16 cellular contexts compared by ENCODE assay signal in genomic region chr5:565782-566445, GRCh38. TPM values are rescaled to one million over a fixed set of nuclear protein-coding genes. Genes with fewer than 3 reads are reported as not detected.
DNase-seq lines count a peak whose midpoint lies in the region; ATAC-seq, FAIRE-seq and TF ChIP-seq lines count a peak whose summit lies in the region.
"Had no signal": no experiment of that assay in that cellular context is flagged by ENCODE, and none has a peak within 500 bp of the region (broad histone marks: within the 10 kb centered on the region; RNA-seq: fewer than 3 reads in every experiment).

No MANE protein-coding gene starts in this region.

- no peaks in the 10 kb centered on the region for H4K20me1 ChIP-seq in astrocyte (ENCODE audit: insufficient read depth, low read length)

- H3K9me3 Mint-ChIP-seq in astrocyte (ENCODE audit: unreplicated experiment) = peaks cover 12% of the 10 kb centered on the region

- H3K9ac ChIP-seq in astrocyte (ENCODE audit: low read length) = no peak overlapping the region
- H3K9ac ChIP-seq in iPS-15b (ENCODE audit: low read depth, low read length) = no peak overlapping the region
- H3K9ac ChIP-seq in skeletal muscle satellite cell (ENCODE audit: low read depth, low read length) = no peak overlapping the region
- H3K9ac ChIP-seq: KMS-11 had no signal

- peaks cover 4% of the 10 kb centered on the region for H3K36me3 Mint-ChIP-seq in astrocyte (ENCODE audit: low read depth, unreplicated experiment)
- H3K36me3 Mint-ChIP-seq: activated naive CD8-positive, alpha-beta T cell; memory B cell had no signal

- H3K4me2 ChIP-seq in astrocyte (ENCODE audit: low read length) (peak overlapping the region; percentile 13), skeletal muscle satellite cell (ENCODE audit: low read length) (peak overlapping the region; percentile 40)
- H3K4me2 ChIP-seq: KMS-11 had no signal

- H3K27me3 ChIP-seq in astrocyte (ENCODE audit: insufficient read depth, low read length) (peaks cover 23% of the 10 kb centered on the region), iPS-15b (ENCODE audit: control insufficient read depth, insufficient read depth, low read length) (peaks cover 13% of the 10 kb centered on the region), skeletal muscle satellite cell (ENCODE audit: control insufficient read depth, insufficient read depth, low read length) (peaks cover 42% of the 10 kb centered on the region)

- H3K9me3 ChIP-seq in astrocyte (ENCODE audit: insufficient read depth, low read depth, low read length) = peaks cover 7% of the 10 kb centered on the region
- H3K9me3 ChIP-seq in iPS-15b (ENCODE audit: control insufficient read depth, insufficient read depth, low read length) = no peaks in the 10 kb centered on the region
- no peaks in the 10 kb centered on the region for H3K9me3 ChIP-seq in skeletal muscle satellite cell (replicated peaks; ENCODE audit: low read length)
- H3K9me3 ChIP-seq: heart left ventricle, thyroid gland had no signal

- no peak for ATAC-seq in GM21381 (IDR thresholded peaks at IDR 0.05; ENCODE audit: unreplicated experiment)
- no peak for ATAC-seq in HG02973 (IDR thresholded peaks at IDR 0.05; ENCODE audit: unreplicated experiment)
- no peak for ATAC-seq in HG03175 (IDR thresholded peaks at IDR 0.05; ENCODE audit: unreplicated experiment)
- ATAC-seq: heart left ventricle had no signal

- no peaks in the 10 kb centered on the region for H3K4me1 ChIP-seq in astrocyte (ENCODE audit: insufficient read depth, low read length)
- H3K4me1 ChIP-seq in iPS-15b (ENCODE audit: control insufficient read depth, insufficient read depth, low read length) = no peaks in the 10 kb centered on the region
- peaks cover 5% of the 10 kb centered on the region for H3K4me1 ChIP-seq in skeletal muscle satellite cell (ENCODE audit: control insufficient read depth, insufficient read depth, low read length)
- H3K4me1 ChIP-seq: heart left ventricle had no signal

- DNase-seq in DMS 273 (lab: John Stamatoyannopoulos, UW; ENCODE audit: unreplicated experiment) (peak; percentile 34), DMS 273 treated with DMSO at 0.1 percent for 48 hours (lab: John Stamatoyannopoulos, UW) (no peak), astrocyte (ENCODE audit: low read depth) (no peak)
- DNase-seq: activated CD4-positive, alpha-beta T cell treated with anti-CD3 and anti-CD28 coated beads, Interleukin-2, amount 50 U/mL, for 1 hour; NCI-H2107 had no signal

- H3K36me3 ChIP-seq in astrocyte (ENCODE audit: insufficient read depth, low read length) (no peaks in the 10 kb centered on the region), iPS-15b (ENCODE audit: control insufficient read depth, insufficient read depth, low read length) (no peaks in the 10 kb centered on the region), skeletal muscle satellite cell (ENCODE audit: insufficient read depth, low read length) (no peaks in the 10 kb centered on the region)
- H3K36me3 ChIP-seq: heart left ventricle, thyroid gland had no signal

- H3K27ac ChIP-seq in astrocyte (ENCODE audit: low read depth, low read length) = no peak overlapping the region
- H3K27ac ChIP-seq: 22Rv1, heart left ventricle, KMS-11, thyroid gland had no signal

- FAIRE-seq in astrocyte (lab: Jason Lieb, UNC) = no peak

- no peaks in the 10 kb centered on the region for H3K4me1 Mint-ChIP-seq in astrocyte (ENCODE audit: low read depth, unreplicated experiment)

- no peak overlapping the region for H3K4me3 Mint-ChIP-seq in astrocyte (ENCODE audit: unreplicated experiment)
- H3K4me3 Mint-ChIP-seq: activated naive CD8-positive, alpha-beta T cell; memory B cell had no signal

- no peak for TF ChIP-seq CTCF in astrocyte (IDR thresholded peaks at IDR 0.05; ENCODE audit: insufficient read depth, low read depth, low read length)

- no peak overlapping the region for H3K27ac Mint-ChIP-seq in astrocyte (ENCODE audit: unreplicated experiment)
- H3K27ac Mint-ChIP-seq: activated naive CD8-positive, alpha-beta T cell; memory B cell had no signal

- H3K79me2 ChIP-seq in astrocyte (ENCODE audit: insufficient read depth, low read length) = no peaks in the 10 kb centered on the region

- H2AFZ ChIP-seq in astrocyte (ENCODE audit: low read depth, low read length) = no peak overlapping the region

- H3K27me3 Mint-ChIP-seq in astrocyte (ENCODE audit: low read depth, unreplicated experiment) = peaks cover 37% of the 10 kb centered on the region

- H3K4me3 ChIP-seq in astrocyte (ENCODE audit: insufficient read depth, low read depth, low read length) = no peak overlapping the region
- peak overlapping the region; percentile 13 for H3K4me3 ChIP-seq in iPS-15b (ENCODE audit: low read depth, low read length)
- H3K4me3 ChIP-seq in skeletal muscle satellite cell (ENCODE audit: low read length) = no peak overlapping the region
- H3K4me3 ChIP-seq: heart left ventricle, thyroid gland had no signal

RNA-seq across cellular contexts. Expression of gene SLC9A3, which starts 41.7 kb away (rescaled TPM):
- total RNA-seq in astrocyte = 1.0 and 1.1 TPM in 2 replicates
- total RNA-seq in skeletal muscle satellite cell (2012; rRNA removed) = 1.3 and 2.0 TPM in 2 replicates

RNA-seq across cellular contexts. Expression of gene CEP72, which starts 46.2 kb away (rescaled TPM):
- 7.0 and 7.5 TPM in 2 replicates for total RNA-seq in astrocyte
- 5.7 and 6.6 TPM in 2 replicates for total RNA-seq in skeletal muscle satellite cell (2012; rRNA removed)
